In the genomic region with DNA sequence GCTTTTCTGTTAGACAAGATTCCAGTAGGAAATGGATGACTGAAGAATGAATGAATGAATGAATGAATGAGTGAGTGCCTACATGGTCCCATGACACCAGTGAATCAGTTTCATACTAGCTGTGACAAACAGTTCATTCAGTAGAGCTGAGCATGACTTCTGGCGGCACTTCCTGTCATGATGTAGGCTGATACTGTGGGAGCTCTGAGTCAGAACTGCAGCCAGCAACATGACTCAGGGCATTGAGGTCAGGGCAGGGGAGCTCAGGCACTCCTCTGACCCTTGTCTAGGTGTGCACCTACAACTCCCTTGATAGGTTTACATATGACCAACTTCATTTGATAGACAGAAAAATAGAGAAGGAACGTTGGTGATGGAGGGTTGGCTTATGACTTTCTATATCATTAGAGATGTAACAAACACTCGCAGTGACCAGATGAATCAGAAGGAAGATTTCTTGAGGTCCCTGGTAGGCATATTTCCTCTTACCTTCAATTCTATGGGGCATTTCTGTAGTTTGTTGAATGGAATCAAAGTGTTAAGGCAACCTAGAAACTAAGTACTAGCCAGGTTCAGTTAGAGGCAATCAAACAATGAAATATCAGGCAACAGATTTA, we compare ENCODE assay signal across 1 cellular context.
TF ChIP-seq lines count a peak whose summit lies in the region.

No MANE protein-coding gene starts in this region.

TF ChIP-seq in HepG2, 621 proteins besides CTCF, POLR2A, EP300 and RAD21 (continued from another document and continues in another):
- TF ChIP-seq NFKBIZ (CRISPR knock-in tag; IDR thresholded peaks at IDR 0.05) (0 out of 2 replicates have a peak, but pooled peaks have one; percentile 51), THYN1 (CRISPR knock-in tag; IDR thresholded peaks at IDR 0.05; ENCODE audit: borderline replicate concordance, low read depth) (no peak), RFX3 (CRISPR knock-in tag; IDR thresholded peaks at IDR 0.05) (no peak), ZBTB1 (CRISPR knock-in tag; IDR thresholded peaks at IDR 0.05; ENCODE audit: borderline replicate concordance) (no peak), ZNF672 (CRISPR knock-in tag; IDR thresholded peaks at IDR 0.05) (no peak), ZNF530 (CRISPR knock-in tag; IDR thresholded peaks at IDR 0.05; ENCODE audit: low read depth) (no peak), ZNF674 (CRISPR knock-in tag; IDR thresholded peaks at IDR 0.05; ENCODE audit: low read depth) (no peak), REXO4 (CRISPR knock-in tag; IDR thresholded peaks at IDR 0.05; ENCODE audit: borderline replicate concordance) (no peak), ZNF614 (CRISPR knock-in tag; IDR thresholded peaks at IDR 0.05; ENCODE audit: borderline replicate concordance) (peak; percentile 90; the same call in 1 of the 2 replicates), TMF1 (CRISPR knock-in tag; IDR thresholded peaks at IDR 0.05; ENCODE audit: low read depth) (no peak), KDM5A (IDR thresholded peaks at IDR 0.05; ENCODE audit: borderline replicate concordance, low read length) (no peak), ZFYVE20 (CRISPR knock-in tag; IDR thresholded peaks at IDR 0.05; ENCODE audit: borderline replicate concordance, low read depth) (no peak), ZNF44 (CRISPR knock-in tag; IDR thresholded peaks at IDR 0.05) (no peak), ZMYM3 (CRISPR knock-in tag; IDR thresholded peaks at IDR 0.05) (no peak), ZNF784 (CRISPR knock-in tag; IDR thresholded peaks at IDR 0.05; ENCODE audit: borderline replicate concordance) (no peak), MXD1 (CRISPR knock-in tag; IDR thresholded peaks at IDR 0.05) (no peak), DR1 (CRISPR knock-in tag; IDR thresholded peaks at IDR 0.05) (no peak), HNRNPUL1 (IDR thresholded peaks at IDR 0.05; ENCODE audit: low read depth, low read length) (no peak), ZBTB40 (IDR thresholded peaks at IDR 0.05) (no peak), ZBTB40 (CRISPR knock-in tag; IDR thresholded peaks at IDR 0.05) (no peak), ZNF768 (CRISPR knock-in tag; IDR thresholded peaks at IDR 0.05) (no peak), KLF11 (CRISPR knock-in tag; IDR thresholded peaks at IDR 0.05) (no peak), TIGD3 (CRISPR knock-in tag; IDR thresholded peaks at IDR 0.05; ENCODE audit: borderline replicate concordance) (no peak), HOXA3 (CRISPR knock-in tag; IDR thresholded peaks at IDR 0.05) (peak; percentile 44; the same call in 1 of the 2 replicates), PCBP2 (optimal IDR thresholded peaks at IDR 0.05; ENCODE audit: low read depth, low read length, poor library complexity, severe bottlenecking) (no peak), MXD4 (CRISPR knock-in tag; IDR thresholded peaks at IDR 0.05) (0 out of 2 replicates have a peak, but pooled peaks have one; percentile 21), ZFP62 (CRISPR knock-in tag; IDR thresholded peaks at IDR 0.05) (no peak), ZFAT (CRISPR knock-in tag; conservative IDR thresholded peaks at IDR 0.05) (no peak), SMARCC2 (IDR thresholded peaks at IDR 0.05) (no peak), HOXA9 (CRISPR knock-in tag; IDR thresholded peaks at IDR 0.05; ENCODE audit: borderline replicate concordance) (no peak), TRIM24 (CRISPR knock-in tag; IDR thresholded peaks at IDR 0.05) (no peak), SRF (IDR thresholded peaks at IDR 0.05; ENCODE audit: low read depth, low read length) (no peak), BATF2 (CRISPR knock-in tag; IDR thresholded peaks at IDR 0.05) (no peak), PHF21A (CRISPR knock-in tag; IDR thresholded peaks at IDR 0.05) (no peak), NPAS2 (CRISPR knock-in tag; IDR thresholded peaks at IDR 0.05; ENCODE audit: borderline replicate concordance) (no peak), NCOA1 (CRISPR knock-in tag; IDR thresholded peaks at IDR 0.05) (no peak), NR2C2 (CRISPR knock-in tag; IDR thresholded peaks at IDR 0.05; ENCODE audit: borderline replicate concordance) (no peak), ARNTL (CRISPR knock-in tag; IDR thresholded peaks at IDR 0.05) (no peak), XBP1 (CRISPR knock-in tag; IDR thresholded peaks at IDR 0.05) (no peak), REL (CRISPR knock-in tag; conservative IDR thresholded peaks at IDR 0.05) (no peak), ZNF337 (CRISPR knock-in tag; IDR thresholded peaks at IDR 0.05; ENCODE audit: borderline replicate concordance, low read depth) (no peak), ZNF7 (CRISPR knock-in tag; IDR thresholded peaks at IDR 0.05) (no peak), FOXC1 (CRISPR knock-in tag; IDR thresholded peaks at IDR 0.05; ENCODE audit: borderline replicate concordance) (no peak), CBX5 (CRISPR knock-in tag; IDR thresholded peaks at IDR 0.05; ENCODE audit: borderline replicate concordance) (peak; percentile 92; the same call in 1 of the 2 replicates)
- TF ChIP-seq, protein P1, sequence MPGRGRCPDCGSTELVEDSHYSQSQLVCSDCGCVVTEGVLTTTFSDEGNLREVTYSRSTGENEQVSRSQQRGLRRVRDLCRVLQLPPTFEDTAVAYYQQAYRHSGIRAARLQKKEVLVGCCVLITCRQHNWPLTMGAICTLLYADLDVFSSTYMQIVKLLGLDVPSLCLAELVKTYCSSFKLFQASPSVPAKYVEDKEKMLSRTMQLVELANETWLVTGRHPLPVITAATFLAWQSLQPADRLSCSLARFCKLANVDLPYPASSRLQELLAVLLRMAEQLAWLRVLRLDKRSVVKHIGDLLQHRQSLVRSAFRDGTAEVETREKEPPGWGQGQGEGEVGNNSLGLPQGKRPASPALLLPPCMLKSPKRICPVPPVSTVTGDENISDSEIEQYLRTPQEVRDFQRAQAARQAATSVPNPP (CRISPR knock-in tag; IDR thresholded peaks at IDR 0.05): no peak
- TF ChIP-seq, protein P2, sequence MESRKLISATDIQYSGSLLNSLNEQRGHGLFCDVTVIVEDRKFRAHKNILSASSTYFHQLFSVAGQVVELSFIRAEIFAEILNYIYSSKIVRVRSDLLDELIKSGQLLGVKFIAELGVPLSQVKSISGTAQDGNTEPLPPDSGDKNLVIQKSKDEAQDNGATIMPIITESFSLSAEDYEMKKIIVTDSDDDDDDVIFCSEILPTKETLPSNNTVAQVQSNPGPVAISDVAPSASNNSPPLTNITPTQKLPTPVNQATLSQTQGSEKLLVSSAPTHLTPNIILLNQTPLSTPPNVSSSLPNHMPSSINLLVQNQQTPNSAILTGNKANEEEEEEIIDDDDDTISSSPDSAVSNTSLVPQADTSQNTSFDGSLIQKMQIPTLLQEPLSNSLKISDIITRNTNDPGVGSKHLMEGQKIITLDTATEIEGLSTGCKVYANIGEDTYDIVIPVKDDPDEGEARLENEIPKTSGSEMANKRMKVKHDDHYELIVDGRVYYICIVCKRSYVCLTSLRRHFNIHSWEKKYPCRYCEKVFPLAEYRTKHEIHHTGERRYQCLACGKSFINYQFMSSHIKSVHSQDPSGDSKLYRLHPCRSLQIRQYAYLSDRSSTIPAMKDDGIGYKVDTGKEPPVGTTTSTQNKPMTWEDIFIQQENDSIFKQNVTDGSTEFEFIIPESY (CRISPR knock-in tag; IDR thresholded peaks at IDR 0.05): peak; percentile 90
